Comparison of ENCODE assay signal across 1 cellular context in the genomic region with DNA sequence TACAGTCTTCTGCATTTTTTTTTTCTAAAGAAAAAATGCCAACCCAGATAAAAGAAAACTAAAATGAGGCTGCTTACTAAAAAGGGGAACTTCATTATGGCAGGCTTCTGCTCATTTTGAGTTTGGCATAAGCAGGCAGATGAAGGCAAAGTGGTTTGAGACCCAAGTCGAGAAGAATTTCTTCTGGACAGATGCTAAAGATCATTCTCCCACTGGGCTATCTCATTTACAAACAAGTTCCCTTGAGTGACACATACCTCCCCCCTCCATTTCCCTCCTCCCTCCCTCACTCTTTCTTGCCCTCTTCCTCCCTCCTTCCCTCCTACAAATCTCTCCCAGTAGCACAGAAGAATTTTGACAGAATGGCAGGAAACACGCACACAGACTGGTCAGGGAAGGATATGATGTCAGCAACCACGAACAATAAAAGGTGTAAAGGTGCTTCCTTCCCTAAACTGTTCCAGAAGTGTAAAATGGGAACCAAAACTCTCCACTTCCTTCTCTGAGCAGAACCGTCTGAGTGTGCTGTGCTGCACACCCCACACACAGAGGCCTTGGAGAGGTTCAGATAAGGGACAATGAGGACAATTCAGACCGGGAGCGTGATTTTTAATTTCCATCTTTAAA.
TF ChIP-seq lines count a peak whose summit lies in the region.

No MANE protein-coding gene starts in this region.

TF ChIP-seq in HEK293, 187 proteins besides CTCF, POLR2A, EP300 and RAD21 (continued from another document):
- TF ChIP-seq, protein P1, sequence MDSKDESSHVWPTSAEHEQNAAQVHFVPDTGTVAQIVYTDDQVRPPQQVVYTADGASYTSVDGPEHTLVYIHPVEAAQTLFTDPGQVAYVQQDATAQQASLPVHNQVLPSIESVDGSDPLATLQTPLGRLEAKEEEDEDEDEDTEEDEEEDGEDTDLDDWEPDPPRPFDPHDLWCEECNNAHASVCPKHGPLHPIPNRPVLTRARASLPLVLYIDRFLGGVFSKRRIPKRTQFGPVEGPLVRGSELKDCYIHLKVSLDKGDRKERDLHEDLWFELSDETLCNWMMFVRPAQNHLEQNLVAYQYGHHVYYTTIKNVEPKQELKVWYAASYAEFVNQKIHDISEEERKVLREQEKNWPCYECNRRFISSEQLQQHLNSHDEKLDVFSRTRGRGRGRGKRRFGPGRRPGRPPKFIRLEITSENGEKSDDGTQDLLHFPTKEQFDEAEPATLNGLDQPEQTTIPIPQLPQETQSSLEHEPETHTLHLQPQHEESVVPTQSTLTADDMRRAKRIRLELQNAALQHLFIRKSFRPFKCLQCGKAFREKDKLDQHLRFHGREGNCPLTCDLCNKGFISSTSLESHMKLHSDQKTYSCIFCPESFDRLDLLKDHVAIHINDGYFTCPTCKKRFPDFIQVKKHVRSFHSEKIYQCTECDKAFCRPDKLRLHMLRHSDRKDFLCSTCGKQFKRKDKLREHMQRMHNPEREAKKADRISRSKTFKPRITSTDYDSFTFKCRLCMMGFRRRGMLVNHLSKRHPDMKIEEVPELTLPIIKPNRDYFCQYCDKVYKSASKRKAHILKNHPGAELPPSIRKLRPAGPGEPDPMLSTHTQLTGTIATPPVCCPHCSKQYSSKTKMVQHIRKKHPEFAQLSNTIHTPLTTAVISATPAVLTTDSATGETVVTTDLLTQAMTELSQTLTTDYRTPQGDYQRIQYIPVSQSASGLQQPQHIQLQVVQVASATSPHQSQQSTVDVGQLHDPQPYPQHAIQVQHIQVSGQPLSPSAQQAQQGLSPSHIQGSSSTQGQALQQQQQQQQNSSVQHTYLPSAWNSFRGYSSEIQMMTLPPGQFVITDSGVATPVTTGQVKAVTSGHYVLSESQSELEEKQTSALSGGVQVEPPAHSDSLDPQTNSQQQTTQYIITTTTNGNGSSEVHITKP (tag by site-specific recombination; IDR thresholded peaks at IDR 0.05), result peak; percentile 83
- TF ChIP-seq TRIM28 (IDR thresholded peaks at IDR 0.05; ENCODE audit: borderline replicate concordance, low read length) (no peak), SP7 (tag by site-specific recombination; IDR thresholded peaks at IDR 0.05) (peak; percentile 34; the same call in 1 of the 2 replicates), ZNF629 (tag by site-specific recombination; IDR thresholded peaks at IDR 0.05) (peak; percentile 84), REPIN1 (tag by site-specific recombination; IDR thresholded peaks at IDR 0.05; ENCODE audit: low read depth) (no peak), ZNF23 (tag by site-specific recombination; IDR thresholded peaks at IDR 0.05; ENCODE audit: borderline replicate concordance) (no peak), ZNF610 (tag by site-specific recombination; IDR thresholded peaks at IDR 0.05; ENCODE audit: borderline replicate concordance) (no peak), ZNF76 (tag by site-specific recombination; IDR thresholded peaks at IDR 0.05; ENCODE audit: borderline replicate concordance, low read depth) (no peak), ZNF341 (tag by site-specific recombination; IDR thresholded peaks at IDR 0.05; ENCODE audit: low read depth) (0 out of 2 replicates have a peak, but pooled peaks have one; percentile 11), IKZF3 (tag by site-specific recombination; IDR thresholded peaks at IDR 0.05) (peak; percentile 31), ZBTB7A (tag by site-specific recombination; IDR thresholded peaks at IDR 0.05; ENCODE audit: low read depth) (no peak), SETDB1 (IDR thresholded peaks at IDR 0.05; ENCODE audit: insufficient read length, low read length) (no peak), ZNF501 (tag by site-specific recombination; IDR thresholded peaks at IDR 0.05) (peak; percentile 26; the same call in 1 of the 2 replicates), ZNF426 (tag by site-specific recombination; IDR thresholded peaks at IDR 0.05) (no peak), ZNF350 (tag by site-specific recombination; IDR thresholded peaks at IDR 0.05) (no peak), ZNF404 (tag by site-specific recombination; IDR thresholded peaks at IDR 0.05) (no peak), ZBTB48 (tag by site-specific recombination; IDR thresholded peaks at IDR 0.05) (peak; percentile 55; the same call in 1 of the 2 replicates), YY2 (tag by site-specific recombination; IDR thresholded peaks at IDR 0.05) (no peak), ZNF513 (tag by site-specific recombination; IDR thresholded peaks at IDR 0.05) (no peak), ZNF768 (tag by site-specific recombination; IDR thresholded peaks at IDR 0.05) (no peak), ZFHX2 (tag by site-specific recombination; conservative IDR thresholded peaks at IDR 0.05) (peak; percentile 35; the same call in 1 of the 2 replicates)
